8 cellular contexts compared by ENCODE assay signal in genomic region chr18:73913505-73913904, GRCh38.
"Had no signal": no experiment of that assay in that cellular context is flagged by ENCODE, and none has a peak within 500 bp of the region (broad histone marks: within the 10 kb centered on the region; RNA-seq: fewer than 3 reads in every experiment).

No MANE protein-coding gene starts in this region.

- H3K4me1 ChIP-seq: HAP-1 had no signal

- DNase-seq: GM23248, GOT3, H7, H9, HCEC 1CT, HFFc6 had no signal

- H3K36me3 ChIP-seq: HAP-1 had no signal

- H3K4me3 ChIP-seq: GM23248, GM23338, HAP-1 had no signal

- H3K9me3 ChIP-seq: HAP-1 had no signal

- H3K27ac ChIP-seq: GM23248 had no signal
